Comparison of ENCODE assay signal across 8 cellular contexts in genomic region chr2:151638188-151638933, GRCh38.
DNase-seq lines count a peak whose midpoint lies in the region; ATAC-seq, FAIRE-seq and TF ChIP-seq lines count a peak whose summit lies in the region.

No MANE protein-coding gene starts in this region.

- H3K4me3 ChIP-seq in HCT116 (replicated peaks in 1 of 2; ENCODE audit: low read depth in 1 of 2, low read length in 2 of 2) = no peak overlapping the region
- no peak overlapping the region for H3K4me3 ChIP-seq in ascending aorta

- ATAC-seq in GM18502 (IDR thresholded peaks at IDR 0.05; ENCODE audit: poor library complexity, unreplicated experiment) = peak; percentile 80
- no peak; the same call in 1 of the 2 replicates for ATAC-seq in HCT116

- TF ChIP-seq CTCF in HCT116 (IDR thresholded peaks at IDR 0.05 in 2 of 3, conservative IDR thresholded peaks at IDR 0.05 in 1 of 3; ENCODE audit: borderline replicate concordance in 1 of 3, insufficient read depth in 1 of 3, low read depth in 2 of 3, low read length in 2 of 3) (no peak), ascending aorta (IDR thresholded peaks at IDR 0.05) (no peak)

- no peak overlapping the region for H3K9ac ChIP-seq in HCT116 (ENCODE audit: low read length)

- H3K27ac ChIP-seq in HCT116 (ENCODE audit: low read depth, low read length) (no peak overlapping the region), ascending aorta (no peak overlapping the region)

- no peaks in the 10 kb centered on the region for H3K9me3 ChIP-seq in HCT116 (ENCODE audit: control insufficient read depth in 1 of 2, insufficient read depth in 1 of 2, low read depth in 1 of 2, low read length in 2 of 2)
- no peaks in the 10 kb centered on the region for H3K9me3 ChIP-seq in ascending aorta

- H3K36me3 ChIP-seq in HCT116 (ENCODE audit: control insufficient read depth in 1 of 2, insufficient read depth in 2 of 2, low read length in 2 of 2) (no peaks in the 10 kb centered on the region), ascending aorta (no peaks in the 10 kb centered on the region)

- no peak for TF ChIP-seq RAD21 in HCT116 (IDR thresholded peaks at IDR 0.05; ENCODE audit: low read depth)

- no peak for TF ChIP-seq POLR2A in HCT116 (IDR thresholded peaks at IDR 0.05; ENCODE audit: borderline replicate concordance, extremely low read depth, insufficient read depth, insufficient read length)

- DNase-seq in HCT116 (ENCODE audit: low read depth, low spot score) (no peak), NCI-H774 (lab: John Stamatoyannopoulos, UW) (peak; percentile 26), amniotic epithelial cell (ENCODE audit: low read depth) (peak; percentile 7), retina (peak; percentile 24), RCC 7860 (ENCODE audit: low spot score) (no peak), HuH-7 (ENCODE audit: low spot score) (no peak), ascending aorta (ENCODE audit: low spot score in 2 of 2) (no peak)

- H3K9me2 ChIP-seq in HCT116 (ENCODE audit: insufficient read depth) = no peaks in the 10 kb centered on the region

- 0 out of 2 replicates have a peak overlapping the region, but pooled peaks have one; percentile 12 for H3K4me2 ChIP-seq in HCT116 (ENCODE audit: low read length)

- no peaks in the 10 kb centered on the region for H3K79me2 ChIP-seq in HCT116 (ENCODE audit: insufficient read depth, low read length)

- no peak overlapping the region for H2AFZ ChIP-seq in HCT116 (ENCODE audit: low read depth, low read length, poor library complexity, severe bottlenecking)

- CTCF ChIA-PET in HCT116 (lab: Charles Lee) = no interaction called here

- H4K20me1 ChIP-seq in HCT116 (ENCODE audit: insufficient read depth) = no peaks in the 10 kb centered on the region

- RAD21 ChIA-PET in HCT116 (lab: Charles Lee; ENCODE audit: low non-redundant PET in 1 of 2, low total read pairs in 2 of 2, uncharacterized antibody in 2 of 2, unreplicated experiment in 2 of 2) = interaction anchor here in 1 of 2 experiments (0.6 kb wide), 1 partner anchor 117 kb away, joined by 3 read pairs; no protein-coding TSS in a partner anchor

- H3K27me3 ChIP-seq in HCT116 (ENCODE audit: insufficient read depth, low read length) (no peaks in the 10 kb centered on the region), ascending aorta (no peaks in the 10 kb centered on the region)

- no TSS peak for BruUV-seq in HCT116 (replicated peaks; lab: Mats Ljungman, UMichigan)

- H3K4me1 ChIP-seq in HCT116 (ENCODE audit: control insufficient read depth in 1 of 2, insufficient read depth in 2 of 2, low read length in 2 of 2) (no peaks in the 10 kb centered on the region), ascending aorta (peaks cover 0 to 7% of the 10 kb centered on the region in 2 donors)

- no peak for FAIRE-seq in RCC 7860 (lab: Jason Lieb, UNC)

- intact Hi-C loops in HCT116 (cut with micrococcal nuclease) = no loop called here
- intact Hi-C loops in ascending aorta (cut with DNase I) = no loop called here

- POLR2A ChIA-PET in HCT116 (lab: Charles Lee) = no interaction called here

TF ChIP-seq in HCT116, 20 proteins besides CTCF, POLR2A, EP300 and RAD21:
- TF ChIP-seq EGR1 (IDR thresholded peaks at IDR 0.05; ENCODE audit: low read depth) (no peak), JUND (IDR thresholded peaks at IDR 0.05) (no peak), ZNF274 (IDR thresholded peaks at IDR 0.05; ENCODE audit: low read depth, low read length) (no peak), ZFX (IDR thresholded peaks at IDR 0.05) (no peak), SRF (IDR thresholded peaks at IDR 0.05; ENCODE audit: low read depth) (no peak), REST (IDR thresholded peaks at IDR 0.05; ENCODE audit: low read depth) (no peak), POLR2AphosphoS5 (IDR thresholded peaks at IDR 0.05; ENCODE audit: low read depth, low read length) (no peak), CEBPB (IDR thresholded peaks at IDR 0.05; ENCODE audit: low read depth) (no peak), ELF1 (IDR thresholded peaks at IDR 0.05; ENCODE audit: borderline replicate concordance, low read depth) (no peak)
- TF ChIP-seq, protein P1, sequence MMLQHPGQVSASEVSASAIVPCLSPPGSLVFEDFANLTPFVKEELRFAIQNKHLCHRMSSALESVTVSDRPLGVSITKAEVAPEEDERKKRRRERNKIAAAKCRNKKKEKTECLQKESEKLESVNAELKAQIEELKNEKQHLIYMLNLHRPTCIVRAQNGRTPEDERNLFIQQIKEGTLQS (IDR thresholded peaks at IDR 0.05) = no peak

Comparison
In these comparisons a context has a peak if more than half of its experiments do, and no peak if none do; other contexts are left out.
1. DNase-seq: peak in NCI-H774 (single experiment), amniotic epithelial cell (single experiment) and retina (single experiment); none in HCT116 (single experiment), RCC 7860 (single experiment), HuH-7 (single experiment) and ascending aorta (0 of 2).